22 cellular contexts compared by ENCODE assay signal in the genomic region with DNA sequence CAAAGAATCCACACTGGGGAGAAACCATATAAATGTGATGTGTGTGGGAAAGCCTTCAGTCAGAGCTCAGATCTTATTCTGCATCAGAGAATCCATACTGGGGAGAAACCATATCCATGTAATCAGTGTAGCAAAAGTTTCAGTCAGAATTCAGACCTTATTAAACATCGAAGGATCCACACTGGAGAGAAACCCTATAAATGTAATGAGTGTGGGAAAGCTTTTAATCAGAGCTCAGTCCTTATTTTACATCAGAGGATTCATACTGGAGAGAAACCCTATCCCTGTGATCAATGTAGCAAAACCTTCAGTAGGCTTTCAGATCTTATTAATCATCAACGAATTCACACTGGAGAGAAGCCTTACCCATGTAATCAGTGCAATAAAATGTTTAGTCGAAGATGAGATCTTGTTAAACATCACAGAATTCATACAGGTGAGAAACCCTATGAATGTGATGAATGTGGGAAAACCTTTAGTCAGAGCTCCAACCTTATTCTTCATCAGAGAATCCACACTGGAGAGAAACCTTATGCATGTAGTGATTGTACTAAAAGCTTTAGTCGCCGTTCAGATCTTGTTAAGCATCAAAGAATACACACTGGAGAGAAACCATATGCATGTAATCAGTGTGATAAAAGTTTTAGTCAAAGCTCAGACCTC. TPM values are rescaled to one million over a fixed set of nuclear protein-coding genes. Genes with fewer than 3 reads are reported as not detected.
DNase-seq lines count a peak whose midpoint lies in the region; ATAC-seq, FAIRE-seq and TF ChIP-seq lines count a peak whose summit lies in the region.
"Had no signal": no experiment of that assay in that cellular context is flagged by ENCODE, and none has a peak within 500 bp of the region (broad histone marks: within the 10 kb centered on the region; RNA-seq: fewer than 3 reads in every experiment).

No MANE protein-coding gene starts in this region.

- H3K9ac ChIP-seq in HUES48 (ENCODE audit: low read depth, low read length) (no peak overlapping the region), H1 (replicated peaks in 1 of 4; ENCODE audit: extremely low read depth in 1 of 4, low read depth in 3 of 4, low read length in 3 of 4) (no peak overlapping the region)
- H3K9ac ChIP-seq: SK-N-SH had no signal

- intact Hi-C loops in CD8-positive, alpha-beta T cell (cut with DNase I, micrococcal nuclease): no loop called here
- intact Hi-C loops in left lung (cut with DNase I): no loop called here

- H2AFZ ChIP-seq in H1 (ENCODE audit: low read length): no peak overlapping the region

- H2AK5ac ChIP-seq in H1 (ENCODE audit: low read depth, low read length): no peak overlapping the region

- no peak overlapping the region for H2BK120ac ChIP-seq in H1 (replicated peaks; ENCODE audit: low read depth, low read length)

- H3K27ac Mint-ChIP-seq in CD8-positive, alpha-beta T cell: no peak overlapping the region
- H3K27ac Mint-ChIP-seq: CD14-positive monocyte, HFFc6, T-cell had no signal

- no peak for FAIRE-seq in H1 (lab: Jason Lieb, UNC)

- H2BK5ac ChIP-seq in H1 (ENCODE audit: low read depth, low read length): no peak overlapping the region

- no peak for TF ChIP-seq EP300 in H1 (IDR thresholded peaks at IDR 0.05; ENCODE audit: borderline replicate concordance in 1 of 2, low read depth in 2 of 2, low read length in 2 of 2)

- no peaks in the 10 kb centered on the region for H4K20me1 ChIP-seq in H1 (replicated peaks in 1 of 2; ENCODE audit: control insufficient read depth in 1 of 2, insufficient read depth in 2 of 2, low read length in 2 of 2)

- H3K27me3 ChIP-seq in CD8-positive, alpha-beta T cell (ENCODE audit: insufficient read depth, low read length): no peaks in the 10 kb centered on the region
- H3K27me3 ChIP-seq in HUES48 (ENCODE audit: control insufficient read depth, insufficient read depth, low read length): no peaks in the 10 kb centered on the region
- peaks cover 0 to 3% (median 0%) of the 10 kb centered on the region in 4 experiments; a peak in 1 of 7 replicates for H3K27me3 ChIP-seq in H1 (replicated peaks in 1 of 4; ENCODE audit: control insufficient read depth in 3 of 4, extremely low read depth in 1 of 4, insufficient read depth in 3 of 4, low read length in 3 of 4)
- no peaks in the 10 kb centered on the region for H3K27me3 ChIP-seq in left lung
- H3K27me3 ChIP-seq in MG63: no peaks in the 10 kb centered on the region

- no peaks in the 10 kb centered on the region for H3K4me1 ChIP-seq in CD8-positive, alpha-beta T cell (ENCODE audit: insufficient read depth, low read length)
- H3K4me1 ChIP-seq in HUES48 (ENCODE audit: control insufficient read depth, insufficient read depth, low read length) (no peaks in the 10 kb centered on the region), H1 (replicated peaks in 1 of 4; ENCODE audit: control insufficient read depth in 3 of 4, insufficient read depth in 4 of 4, low read length in 3 of 4) (no peaks in the 10 kb centered on the region), left lung (no peaks in the 10 kb centered on the region)

- H3K36me3 ChIP-seq in CD8-positive, alpha-beta T cell (ENCODE audit: insufficient read depth, low read length): peaks cover 14% of the 10 kb centered on the region
- H3K36me3 ChIP-seq in HUES48 (ENCODE audit: control insufficient read depth, insufficient read depth, low read length) (peaks cover 44% of the 10 kb centered on the region), H1 (ENCODE audit: control insufficient read depth in 2 of 4, insufficient read depth in 4 of 4, low read length in 3 of 4) (peaks cover 0 to 61% (median 26%) of the 10 kb centered on the region in 4 experiments; a peak in 5 of 8 replicates), left lung (peaks cover 0 to 76% of the 10 kb centered on the region in 2 donors), MG63 (peaks cover 82% of the 10 kb centered on the region)

- H4K8ac ChIP-seq in H1 (ENCODE audit: extremely low read depth, insufficient read depth, low read length): no peak overlapping the region

- peaks cover 79% of the 10 kb centered on the region for H3K36me3 Mint-ChIP-seq in CD8-positive, alpha-beta T cell

- DNase-seq in CD8-positive, alpha-beta T cell: no peak
- DNase-seq in H1 (ENCODE audit: low read depth in 1 of 2, low spot score in 2 of 2) (no peak), myocyte (ENCODE audit: low read depth) (peak; percentile 1), left lung (no peak), NCI-H524 (lab: John Stamatoyannopoulos, UW) (no peak), NCI-H226 (no peak), MG63 (no peak)
- DNase-seq: COR-L47, GOT3, HFFc6, IMR-90, Kasumi-1, NCI-H1092 treated with DMSO at 0.1 percent for 48 hours, NCI-H146, NCI-H2081 treated with DMSO at 0.1 percent for 48 hours, NCI-H510A, NCI-H774, SHP77, SK-N-SH, T-cell had no signal

- H3K4me1 Mint-ChIP-seq in CD8-positive, alpha-beta T cell (ENCODE audit: low read depth): no peaks in the 10 kb centered on the region
- H3K4me1 Mint-ChIP-seq: CD14-positive monocyte, T-cell had no signal

- no peak for TF ChIP-seq RAD21 in H1 (IDR thresholded peaks at IDR 0.05 in 1 of 2, conservative IDR thresholded peaks at IDR 0.05 in 1 of 2; ENCODE audit: low read depth in 2 of 2, low read length in 2 of 2)

- no peaks in the 10 kb centered on the region for H3K27me3 Mint-ChIP-seq in CD8-positive, alpha-beta T cell (ENCODE audit: low read depth)
- H3K27me3 Mint-ChIP-seq: T-cell had no signal

- H3K27ac ChIP-seq in CD8-positive, alpha-beta T cell (ENCODE audit: low read depth, low read length): no peak overlapping the region
- H3K27ac ChIP-seq in HUES48 (ENCODE audit: low read depth, low read length): no peak overlapping the region
- H3K27ac ChIP-seq in H1 (ENCODE audit: low read depth, low read length): no peak overlapping the region
- H3K27ac ChIP-seq in left lung: no peak overlapping the region

- CTCF ChIA-PET in CD8-positive, alpha-beta T cell (lab: Charles Lee): no interaction called here
- CTCF ChIA-PET in H1 (lab: Charles Lee; ENCODE audit: partially characterized antibody): interaction anchor here (0.6 to 1.5 kb wide), 2 partner anchors 75 to 105 kb away, joined by 4 to 5 read pairs; no protein-coding TSS in a partner anchor

- no peak overlapping the region for H3K18ac ChIP-seq in H1 (ENCODE audit: extremely low read depth, low read length)

- H2BK15ac ChIP-seq in H1 (ENCODE audit: low read length): no peak overlapping the region

- no peak overlapping the region for H3K56ac ChIP-seq in H1 (replicated peaks; ENCODE audit: insufficient read length, low read depth, low read length)

- H4K91ac ChIP-seq in H1 (replicated peaks; ENCODE audit: insufficient read length, low read length): no peak overlapping the region

- H3K9me3 Mint-ChIP-seq in CD8-positive, alpha-beta T cell: peaks cover 57% of the 10 kb centered on the region

- H3K23me2 ChIP-seq in H1 (ENCODE audit: low read depth, low read length): no peaks in the 10 kb centered on the region; the same call in 1 of the 2 replicates

- H3K4me2 ChIP-seq in H1 (ENCODE audit: insufficient read depth in 1 of 2, low read depth in 2 of 2, low read length in 2 of 2): no peak overlapping the region
- H3K4me2 ChIP-seq: SK-N-SH had no signal

- no peak overlapping the region for H4K5ac ChIP-seq in H1 (ENCODE audit: insufficient read length, low read depth, low read length)

- TF ChIP-seq CTCF in CD8-positive, alpha-beta T cell (IDR thresholded peaks at IDR 0.05): no peak
- no peak for TF ChIP-seq CTCF in H1 (IDR thresholded peaks at IDR 0.05; ENCODE audit: control extremely low read depth in 1 of 3, insufficient read depth in 1 of 3, low read depth in 1 of 3, low read length in 3 of 3)
- no peak for TF ChIP-seq CTCF in left lung (IDR thresholded peaks at IDR 0.05)

- no peak overlapping the region for H2BK12ac ChIP-seq in H1 (ENCODE audit: low read depth, low read length)

- peak overlapping the region; percentile 1 for H3K4me3 ChIP-seq in CD8-positive, alpha-beta T cell (ENCODE audit: low read depth, low read length)
- H3K4me3 ChIP-seq in HUES48 (ENCODE audit: low read depth, low read length): peak overlapping the region; percentile 9; the same call in 1 of the 2 replicates
- H3K4me3 ChIP-seq in H1 (ENCODE audit: extremely low read depth in 1 of 4, insufficient read depth in 2 of 4, low read depth in 3 of 4, low read length in 4 of 4): no peak overlapping the region
- no peak overlapping the region for H3K4me3 ChIP-seq in left lung
- H3K4me3 ChIP-seq in MG63: no peak overlapping the region

- POLR2A ChIA-PET in CD8-positive, alpha-beta T cell (lab: Charles Lee): no interaction called here
- POLR2A ChIA-PET in H1 (lab: Charles Lee; ENCODE audit: partially characterized antibody): interaction anchor here (1.5 to 2.1 kb wide), 2 partner anchors 14 to 39 kb away, joined by 5 to 8 read pairs; no protein-coding TSS in a partner anchor

- H2BK20ac ChIP-seq in H1 (ENCODE audit: low read length): no peak overlapping the region

- no peak for TF ChIP-seq POLR2A in H1 (IDR thresholded peaks at IDR 0.05; ENCODE audit: control extremely low read depth in 1 of 2, low read depth in 2 of 2, low read length in 2 of 2)

- no peaks in the 10 kb centered on the region for H3K79me1 ChIP-seq in H1 (ENCODE audit: low read depth, low read length)

- 92% methylated on average over 5 of the region's 5 CpGs; no CpG with 5 or more reads in 1 of the 2 experiments for WGBS in H1 (ENCODE audit: extremely low coverage in 1 of 2, insufficient coverage in 1 of 2, insufficient read length in 1 of 2, insufficient replicate concordance in 2 of 2, low coverage in 1 of 2, low lambda C conversion rate in 2 of 2, missing lambda C conversion rate in 1 of 2), 2 experiments

- H3K4ac ChIP-seq in H1 (replicated peaks; ENCODE audit: insufficient read length, low read depth, low read length): no peak overlapping the region

- H3K79me2 ChIP-seq in H1 (ENCODE audit: control insufficient read depth in 1 of 2, insufficient read depth in 2 of 2, low read length in 2 of 2): 0 out of 4 replicates have a peak, but pooled peaks cover 0 to 10% of the 10 kb centered on the region in 2 experiments

- H3K14ac ChIP-seq in H1 (ENCODE audit: insufficient read length): no peak overlapping the region

- H3K23ac ChIP-seq in H1 (ENCODE audit: insufficient read length): no peak overlapping the region

- no peak for ATAC-seq in CD8-positive, alpha-beta T cell
- no peak for ATAC-seq in left lung
- ATAC-seq: T-cell had no signal

- no peak overlapping the region for H3K4me3 Mint-ChIP-seq in CD8-positive, alpha-beta T cell
- H3K4me3 Mint-ChIP-seq: CD14-positive monocyte, HFFc6, T-cell had no signal

- peaks cover 79% of the 10 kb centered on the region for H3K9me3 ChIP-seq in CD8-positive, alpha-beta T cell (ENCODE audit: low read length)
- H3K9me3 ChIP-seq in HUES48 (ENCODE audit: control insufficient read depth, insufficient read depth, low read length) (peaks cover 54% of the 10 kb centered on the region), H1 (ENCODE audit: insufficient read depth in 2 of 2, low read depth in 1 of 2, low read length in 1 of 2) (peaks cover 45 to 55% of the 10 kb centered on the region in 2 experiments), left lung (peaks cover 7 to 99% of the 10 kb centered on the region in 2 donors), MG63 (peaks cover 74% of the 10 kb centered on the region)

RNA-seq across cellular contexts. Expression of gene ZSCAN30, which starts 16.7 kb away (rescaled TPM):
- total RNA-seq in CD8-positive, alpha-beta T cell: 1 to 10 TPM; 6.2 to 6.3 TPM
- 9.9 and 10.3 TPM in 2 replicates for total RNA-seq in H1 (2021; fragmentation: NEBNext Ultra II Directional; extraction: Animal tissue kit (Norgen Biotek cat#: 25700))
- 4.3 and 4.4 TPM in 2 replicates for polyA plus RNA-seq in H1 (2011; rRNA removed)
- 6.2 TPM for polyA plus RNA-seq in H1 (2011; cell fraction: cytosol; rRNA removed)
- 17.6 TPM for polyA plus RNA-seq in H1 (2011; cell fraction: nucleus; rRNA removed)
- polyA plus RNA-seq in H1 (2012, experiment 1 of 2): 8.2 to 10.1 TPM (median 9.6 TPM) in 4 replicates
- 0.80 TPM for polyA plus RNA-seq in H1 (2012, experiment 2 of 2)
- polyA plus RNA-seq in H1 (2013, experiment 1 of 2): 8.9 TPM
- polyA plus RNA-seq in H1 (2013, experiment 2 of 2): 7.1 TPM
- polyA minus RNA-seq in H1 (2011; rRNA and poly(A)+ RNA removed): 11.8 and 13.1 TPM in 2 replicates
- 8.4 TPM for polyA minus RNA-seq in H1 (2011; cell fraction: cytosol; rRNA and poly(A)+ RNA removed)
- polyA minus RNA-seq in H1 (2011; cell fraction: nucleus; rRNA and poly(A)+ RNA removed): 22.0 TPM
- total RNA-seq in myocyte (20.0 and 21.8 TPM in 2 replicates), left lung (10 to 100 TPM; 15.0 to 16.1 TPM)
- polyA plus RNA-seq in myocyte (2012): 14.3 TPM
- 11.1 and 19.7 TPM in 2 replicates for total RNA-seq in MG63 (2014; rRNA removed; shearing (Covaris generic); ENCODE audit: low replicate concordance)

RNA-seq across cellular contexts. Expression of gene ZNF24, which starts 37.5 kb away (rescaled TPM):
- 10 to 100 TPM; 55.3 to 57.0 TPM for total RNA-seq in CD8-positive, alpha-beta T cell
- 56.9 and 60.1 TPM in 2 replicates for total RNA-seq in H1 (2021; fragmentation: NEBNext Ultra II Directional; extraction: Animal tissue kit (Norgen Biotek cat#: 25700))
- polyA plus RNA-seq in H1 (2011; rRNA removed): 7.3 and 12.5 TPM in 2 replicates
- polyA plus RNA-seq in H1 (2011; cell fraction: cytosol; rRNA removed): 15.1 TPM
- 15.3 TPM for polyA plus RNA-seq in H1 (2011; cell fraction: nucleus; rRNA removed)
- 14.6 to 30.6 TPM (median 18.9 TPM) in 4 replicates for polyA plus RNA-seq in H1 (2012, experiment 1 of 2)
- 1.5 TPM for polyA plus RNA-seq in H1 (2012, experiment 2 of 2)
- polyA plus RNA-seq in H1 (2013, experiment 1 of 2): 25.4 TPM
- 24.7 TPM for polyA plus RNA-seq in H1 (2013, experiment 2 of 2)
- polyA minus RNA-seq in H1 (2011; rRNA and poly(A)+ RNA removed): 50.2 and 61.1 TPM in 2 replicates
- polyA minus RNA-seq in H1 (2011; cell fraction: cytosol; rRNA and poly(A)+ RNA removed): 17.4 TPM
- polyA minus RNA-seq in H1 (2011; cell fraction: nucleus; rRNA and poly(A)+ RNA removed): 32.4 TPM
- total RNA-seq in myocyte (53.8 and 63.2 TPM in 2 replicates), left lung (10 to 100 TPM; 48.9 to 56.2 TPM)
- 12.4 TPM for polyA plus RNA-seq in myocyte (2012)
- 13.1 and 15.2 TPM in 2 replicates for total RNA-seq in MG63 (2014; rRNA removed; shearing (Covaris generic); ENCODE audit: low replicate concordance)

Comparison
In these comparisons a context has a peak if more than half of its experiments do, and no peak if none do; other contexts are left out.
1. H3K4me3 ChIP-seq: peak in CD8-positive, alpha-beta T cell (single experiment) and HUES48 (single experiment); none in H1 (0 of 4), left lung (0 of 2) and MG63 (single experiment).